In genomic region chr1:65419681-65420589, GRCh38 we compare ENCODE assay signal across 1 cellular context.
TF ChIP-seq lines count a peak whose summit lies in the region.

No MANE protein-coding gene starts in this region.

TF ChIP-seq in HepG2, 621 proteins besides CTCF, POLR2A, EP300 and RAD21 (continued from another document and continues in another):
- TF ChIP-seq TRIM22 (IDR thresholded peaks at IDR 0.05) (no peak), KLF11 (CRISPR knock-in tag; IDR thresholded peaks at IDR 0.05) (no peak), MEIS1 (CRISPR knock-in tag; IDR thresholded peaks at IDR 0.05; ENCODE audit: borderline replicate concordance) (0 out of 2 replicates have a peak, but pooled peaks have one; percentile 30), CBX1 (IDR thresholded peaks at IDR 0.05; ENCODE audit: low read depth) (no peak), FOXJ3 (CRISPR knock-in tag; IDR thresholded peaks at IDR 0.05; ENCODE audit: borderline replicate concordance) (no peak), ONECUT2 (CRISPR knock-in tag; IDR thresholded peaks at IDR 0.05) (no peak), UBTF (CRISPR knock-in tag; IDR thresholded peaks at IDR 0.05) (no peak), ZEB1 (IDR thresholded peaks at IDR 0.05; ENCODE audit: insufficient replicate concordance, low read depth) (no peak), ZNF556 (CRISPR knock-in tag; IDR thresholded peaks at IDR 0.05; ENCODE audit: borderline replicate concordance) (peak; percentile 83; the same call in 1 of the 2 replicates), KLF6 (CRISPR knock-in tag; IDR thresholded peaks at IDR 0.05) (no peak), KIAA2018 (CRISPR knock-in tag; IDR thresholded peaks at IDR 0.05; ENCODE audit: borderline replicate concordance) (no peak), ZSCAN12 (CRISPR knock-in tag; IDR thresholded peaks at IDR 0.05) (no peak), SOX5 (CRISPR knock-in tag; IDR thresholded peaks at IDR 0.05; ENCODE audit: borderline replicate concordance) (no peak), ZNF224 (CRISPR knock-in tag; IDR thresholded peaks at IDR 0.05) (no peak), ZC3H4 (CRISPR knock-in tag; IDR thresholded peaks at IDR 0.05; ENCODE audit: borderline replicate concordance) (no peak), NFYB (CRISPR knock-in tag; IDR thresholded peaks at IDR 0.05) (no peak), E2F1 (CRISPR knock-in tag; IDR thresholded peaks at IDR 0.05) (no peak), ZBTB25 (CRISPR knock-in tag; IDR thresholded peaks at IDR 0.05) (no peak), MNT (IDR thresholded peaks at IDR 0.05) (no peak), MLLT10 (CRISPR knock-in tag; IDR thresholded peaks at IDR 0.05) (no peak), TAF1 (CRISPR knock-in tag; IDR thresholded peaks at IDR 0.05) (peak; percentile 31; the same call in 1 of the 2 replicates), HOXA9 (CRISPR knock-in tag; IDR thresholded peaks at IDR 0.05; ENCODE audit: borderline replicate concordance) (no peak), ZNF256 (CRISPR knock-in tag; conservative IDR thresholded peaks at IDR 0.05) (no peak), TARDBP (CRISPR knock-in tag; IDR thresholded peaks at IDR 0.05) (no peak), CEBPG (CRISPR knock-in tag; IDR thresholded peaks at IDR 0.05) (no peak)
- TF ChIP-seq, protein P1, sequence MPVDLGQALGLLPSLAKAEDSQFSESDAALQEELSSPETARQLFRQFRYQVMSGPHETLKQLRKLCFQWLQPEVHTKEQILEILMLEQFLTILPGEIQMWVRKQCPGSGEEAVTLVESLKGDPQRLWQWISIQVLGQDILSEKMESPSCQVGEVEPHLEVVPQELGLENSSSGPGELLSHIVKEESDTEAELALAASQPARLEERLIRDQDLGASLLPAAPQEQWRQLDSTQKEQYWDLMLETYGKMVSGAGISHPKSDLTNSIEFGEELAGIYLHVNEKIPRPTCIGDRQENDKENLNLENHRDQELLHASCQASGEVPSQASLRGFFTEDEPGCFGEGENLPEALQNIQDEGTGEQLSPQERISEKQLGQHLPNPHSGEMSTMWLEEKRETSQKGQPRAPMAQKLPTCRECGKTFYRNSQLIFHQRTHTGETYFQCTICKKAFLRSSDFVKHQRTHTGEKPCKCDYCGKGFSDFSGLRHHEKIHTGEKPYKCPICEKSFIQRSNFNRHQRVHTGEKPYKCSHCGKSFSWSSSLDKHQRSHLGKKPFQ (CRISPR knock-in tag; IDR thresholded peaks at IDR 0.05; ENCODE audit: insufficient replicate concordance) = no peak
- TF ChIP-seq, protein P2, sequence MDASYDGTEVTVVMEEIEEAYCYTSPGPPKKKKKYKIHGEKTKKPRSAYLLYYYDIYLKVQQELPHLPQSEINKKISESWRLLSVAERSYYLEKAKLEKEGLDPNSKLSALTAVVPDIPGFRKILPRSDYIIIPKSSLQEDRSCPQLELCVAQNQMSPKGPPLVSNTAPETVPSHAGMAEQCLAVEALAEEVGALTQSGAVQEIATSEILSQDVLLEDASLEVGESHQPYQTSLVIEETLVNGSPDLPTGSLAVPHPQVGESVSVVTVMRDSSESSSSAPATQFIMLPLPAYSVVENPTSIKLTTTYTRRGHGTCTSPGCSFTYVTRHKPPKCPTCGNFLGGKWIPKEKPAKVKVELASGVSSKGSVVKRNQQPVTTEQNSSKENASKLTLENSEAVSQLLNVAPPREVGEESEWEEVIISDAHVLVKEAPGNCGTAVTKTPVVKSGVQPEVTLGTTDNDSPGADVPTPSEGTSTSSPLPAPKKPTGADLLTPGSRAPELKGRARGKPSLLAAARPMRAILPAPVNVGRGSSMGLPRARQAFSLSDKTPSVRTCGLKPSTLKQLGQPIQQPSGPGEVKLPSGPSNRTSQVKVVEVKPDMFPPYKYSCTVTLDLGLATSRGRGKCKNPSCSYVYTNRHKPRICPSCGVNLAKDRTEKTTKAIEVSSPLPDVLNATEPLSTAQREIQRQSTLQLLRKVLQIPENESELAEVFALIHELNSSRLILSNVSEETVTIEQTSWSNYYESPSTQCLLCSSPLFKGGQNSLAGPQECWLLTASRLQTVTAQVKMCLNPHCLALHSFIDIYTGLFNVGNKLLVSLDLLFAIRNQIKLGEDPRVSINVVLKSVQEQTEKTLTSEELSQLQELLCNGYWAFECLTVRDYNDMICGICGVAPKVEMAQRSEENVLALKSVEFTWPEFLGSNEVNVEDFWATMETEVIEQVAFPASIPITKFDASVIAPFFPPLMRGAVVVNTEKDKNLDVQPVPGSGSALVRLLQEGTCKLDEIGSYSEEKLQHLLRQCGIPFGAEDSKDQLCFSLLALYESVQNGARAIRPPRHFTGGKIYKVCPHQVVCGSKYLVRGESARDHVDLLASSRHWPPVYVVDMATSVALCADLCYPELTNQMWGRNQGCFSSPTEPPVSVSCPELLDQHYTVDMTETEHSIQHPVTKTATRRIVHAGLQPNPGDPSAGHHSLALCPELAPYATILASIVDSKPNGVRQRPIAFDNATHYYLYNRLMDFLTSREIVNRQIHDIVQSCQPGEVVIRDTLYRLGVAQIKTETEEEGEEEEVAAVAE (CRISPR knock-in tag; IDR thresholded peaks at IDR 0.05; ENCODE audit: borderline replicate concordance) = no peak
